ENCODE assay signal across 14 cellular contexts in genomic region chr2:47007826-47008225, GRCh38.
DNase-seq lines count a peak whose midpoint lies in the region; ATAC-seq and TF ChIP-seq lines count a peak whose summit lies in the region.
"Had no signal": no experiment of that assay in that cellular context is flagged by ENCODE, and none has a peak within 500 bp of the region (broad histone marks: within the 10 kb centered on the region; RNA-seq: fewer than 3 reads in every experiment).

No MANE protein-coding gene starts in this region.

- peaks cover 4% of the 10 kb centered on the region for H3K4me1 Mint-ChIP-seq in CD14-positive monocyte

- H3K4me1 ChIP-seq in adrenal gland (replicated peaks in 1 of 2) (peaks cover 30 to 48% of the 10 kb centered on the region in 2 donors), right atrium auricular region (peaks cover 0 to 75% of the 10 kb centered on the region in 2 donors)

- POLR2A ChIA-PET in HEK293T (lab: Yijun Ruan, JAX): no interaction called here

- no peaks in the 10 kb centered on the region for H3K27me3 ChIP-seq in adrenal gland
- no peaks in the 10 kb centered on the region for H3K27me3 ChIP-seq in right atrium auricular region
- H3K27me3 ChIP-seq: foreskin keratinocyte had no signal

- no peaks in the 10 kb centered on the region for H3K9me3 Mint-ChIP-seq in CD14-positive monocyte

- H3K27ac ChIP-seq in adrenal gland (peak overlapping the region in 4 of 5 donors; percentile 54 to 86 (median 82)), right atrium auricular region (peak overlapping the region; percentile 59 to 81)
- H3K27ac ChIP-seq: foreskin keratinocyte had no signal

- peak overlapping the region in 5 of 7 donors; percentile 52 to 88 (median 81) for H3K27ac Mint-ChIP-seq in CD14-positive monocyte

- no peak overlapping the region for H3K4me3 Mint-ChIP-seq in CD14-positive monocyte

- intact Hi-C loops in CD14-positive monocyte (cut with micrococcal nuclease): no loop called here
- intact Hi-C loops in adrenal gland (cut with DNase I): loop anchor here in 1 of 2 donors (10.0 kb wide), 1 partner anchor 257 kb away; no protein-coding TSS in a partner anchor

- peaks cover 81 to 99% of the 10 kb centered on the region in 2 donors for H3K36me3 Mint-ChIP-seq in CD14-positive monocyte

- H3K4me3 ChIP-seq in adrenal gland (no peak overlapping the region), right atrium auricular region (no peak overlapping the region)

- DNase-seq in CD14-positive monocyte (ENCODE audit: low spot score) (no peak), adrenal gland (no peak), right atrium auricular region (ENCODE audit: low spot score) (no peak), retina (peak; percentile 41), HEK293T (ENCODE audit: extremely low spot score) (no peak), NOMO-1 treated with DMSO at 0.1 percent for 48 hours (lab: John Stamatoyannopoulos, UW; ENCODE audit: unreplicated experiment) (no peak)
- DNase-seq: foreskin keratinocyte; KBM-7; kidney glomerular epithelial cell; NCI-H2081; NK-92 treated with Interleukin-12 subunit alpha and Interleukin-12 subunit beta, amount 100 ng/mL, for 24 hours had no signal

- TF ChIP-seq POLR2A in adrenal gland (IDR thresholded peaks at IDR 0.05): no peak

- H3K27me3 Mint-ChIP-seq in CD14-positive monocyte (ENCODE audit: low read depth in 3 of 3): peaks cover 0 to 1% (median 0%) of the 10 kb centered on the region in 3 donors

- CTCF ChIA-PET in HEK293T (lab: Yijun Ruan, JAX): no interaction called here

- H3K36me3 ChIP-seq in adrenal gland (replicated peaks in 1 of 2) (peaks cover 0 to 37% of the 10 kb centered on the region in 2 donors), right atrium auricular region (peaks cover 23% of the 10 kb centered on the region)

- H3K9me3 ChIP-seq in adrenal gland (replicated peaks in 1 of 3): no peaks in the 10 kb centered on the region
- no peaks in the 10 kb centered on the region for H3K9me3 ChIP-seq in right atrium auricular region

- 80 to 85% (median 84%) methylated on average over 6 of the region's 6 CpGs for WGBS in adrenal gland, 4 donors

- TF ChIP-seq CTCF in CD14-positive monocyte (IDR thresholded peaks at IDR 0.05): no peak
- TF ChIP-seq CTCF in adrenal gland (IDR thresholded peaks at IDR 0.05): no peak
- no peak for TF ChIP-seq CTCF in right atrium auricular region (IDR thresholded peaks at IDR 0.05)

- ATAC-seq in HG03432 (IDR thresholded peaks at IDR 0.05; ENCODE audit: unreplicated experiment) (no peak), GM18873 (IDR thresholded peaks at IDR 0.05; ENCODE audit: low FRiP score, unreplicated experiment) (no peak)
- ATAC-seq: activated CD4-positive, CD25-positive, alpha-beta regulatory T cell treated with anti-CD3 and anti-CD28 coated beads, Interleukin-2, amount 50 U/mL, for 24 hours; foreskin keratinocyte had no signal

TF ChIP-seq in HEK293T, 16 proteins besides CTCF, POLR2A, EP300 and RAD21:
- TF ChIP-seq FOXA1 (IDR thresholded peaks at IDR 0.05) (no peak), FOXK2 (IDR thresholded peaks at IDR 0.05) (no peak), L3MBTL2 (conservative IDR thresholded peaks at IDR 0.05) (no peak), SUZ12 (IDR thresholded peaks at IDR 0.05) (no peak), ZNF384 (IDR thresholded peaks at IDR 0.05) (no peak), ARNT (IDR thresholded peaks at IDR 0.05) (no peak), NFRKB (IDR thresholded peaks at IDR 0.05) (no peak)
